Comparison of ENCODE assay signal across 8 cellular contexts in genomic region chr1:53889304-53890298, GRCh38. TPM values are rescaled to one million over a fixed set of nuclear protein-coding genes. Genes with fewer than 3 reads are reported as not detected.
DNase-seq lines count a peak whose midpoint lies in the region; ATAC-seq and TF ChIP-seq lines count a peak whose summit lies in the region.

TSS of gene YIPF1 (minus strand) at chr1:53889797. CDS start at chr1:53888937, 860 bp downstream.

- peaks cover 2% of the 10 kb centered on the region for H3K27me3 Mint-ChIP-seq in activated T-cell treated with anti-CD3 and anti-CD28 coated beads, Interleukin-2, amount 50 U/mL, for 72 hours (ENCODE audit: low read depth)

- H3K36me3 ChIP-seq in Panc1 (ENCODE audit: control insufficient read depth, insufficient read depth, low read length) (peaks cover 4% of the 10 kb centered on the region; the same call in 1 of the 2 replicates), esophagus muscularis mucosa (peaks cover 0 to 34% (median 16%) of the 10 kb centered on the region in 4 donors), muscle layer of duodenum (ENCODE audit: control insufficient read depth in 1 of 2, insufficient read depth in 2 of 2, low read length in 2 of 2) (peaks cover 9 to 12% of the 10 kb centered on the region in 2 donors)

- peak; percentile 96 for DNase-seq in DMS53 treated with DMSO at 0.1 percent for 48 hours (lab: John Stamatoyannopoulos, UW; ENCODE audit: unreplicated experiment)
- peak; percentile 82 for DNase-seq in Jurkat, Clone E6-1 (ENCODE audit: low read depth, low spot score)
- DNase-seq in Panc1 (ENCODE audit: low read depth, low spot score), result peak; percentile 43
- DNase-seq in activated T-cell treated with anti-CD3 and anti-CD28 coated beads, Interleukin-2, amount 50 U/mL, for 72 hours, result peak; percentile 90 to 91
- peak; percentile 97 for DNase-seq in esophagus muscularis mucosa (ENCODE audit: extremely low spot score)
- DNase-seq in stimulated activated CD8-positive, alpha-beta memory T cell treated with anti-CD3 and anti-CD28 coated beads, Interleukin-7, amount 100 ng/mL, for 24 hours (ENCODE audit: low read depth), result peak; percentile 68

- in situ Hi-C loops in Panc1 (cut with HindIII; ENCODE audit: low pct_unique_long_range_greater_than_20kb, low sequenced_read_pairs), result no loop called here

- peak within 1 kb of the TSS; percentile 99 for H3K27ac Mint-ChIP-seq in activated T-cell treated with anti-CD3 and anti-CD28 coated beads, Interleukin-2, amount 50 U/mL, for 72 hours

- H3K4me3 Mint-ChIP-seq in activated T-cell treated with anti-CD3 and anti-CD28 coated beads, Interleukin-2, amount 50 U/mL, for 72 hours, result peak within 1 kb of the TSS; percentile 90 to 98

- H3K4me1 ChIP-seq in Panc1 (ENCODE audit: control insufficient read depth, insufficient read depth, low read length), result peaks cover 12% of the 10 kb centered on the region
- H3K4me1 ChIP-seq in esophagus muscularis mucosa, result peaks cover 13 to 26% (median 21%) of the 10 kb centered on the region in 4 donors
- peaks cover 4 to 5% of the 10 kb centered on the region in 2 donors for H3K4me1 ChIP-seq in muscle layer of duodenum (ENCODE audit: control insufficient read depth in 1 of 2, insufficient read depth in 2 of 2, low read length in 2 of 2)

- H3K9me3 Mint-ChIP-seq in activated T-cell treated with anti-CD3 and anti-CD28 coated beads, Interleukin-2, amount 50 U/mL, for 72 hours, result no peaks in the 10 kb centered on the region

- no peaks in the 10 kb centered on the region for H3K9me3 ChIP-seq in Panc1 (ENCODE audit: control insufficient read depth, insufficient read depth, low read depth, low read length)
- no peaks in the 10 kb centered on the region for H3K9me3 ChIP-seq in esophagus muscularis mucosa
- no peaks in the 10 kb centered on the region for H3K9me3 ChIP-seq in muscle layer of duodenum (ENCODE audit: control insufficient read depth in 1 of 2, low read length in 2 of 2)

- H3K36me3 Mint-ChIP-seq in activated T-cell treated with anti-CD3 and anti-CD28 coated beads, Interleukin-2, amount 50 U/mL, for 72 hours (ENCODE audit: insufficient read depth in 2 of 2), result peaks cover 2 to 7% of the 10 kb centered on the region in 2 donors

- no TSS peak for BruUV-seq in Panc1 (replicated peaks; lab: Mats Ljungman, UMichigan)

- H3K4me3 ChIP-seq in Jurkat, Clone E6-1 (ENCODE audit: low read length), result peak within 1 kb of the TSS; percentile 94
- H3K4me3 ChIP-seq in Panc1 (ENCODE audit: low read depth in 2 of 2, low read length in 2 of 2) (peak within 1 kb of the TSS; percentile 81 to 98), esophagus muscularis mucosa (peak within 1 kb of the TSS; percentile 86 to 98 (median 90)), muscle layer of duodenum (ENCODE audit: low read depth in 1 of 2, low read length in 2 of 2) (peak within 1 kb of the TSS; percentile 87 to 96)

- POLR2A ChIA-PET in Panc1 (lab: Charles Lee), result no interaction called here

- CTCF ChIA-PET in Panc1 (lab: Charles Lee), result interaction anchor here (0.6 kb wide), 1 partner anchor 39 kb away, joined by 11 read pairs; no protein-coding TSS in a partner anchor

- no peak for TF ChIP-seq CTCF in Panc1 (IDR thresholded peaks at IDR 0.05)
- no peak for TF ChIP-seq CTCF in esophagus muscularis mucosa (IDR thresholded peaks at IDR 0.05)

- H3K4me1 Mint-ChIP-seq in activated T-cell treated with anti-CD3 and anti-CD28 coated beads, Interleukin-2, amount 50 U/mL, for 72 hours (ENCODE audit: low read depth), result peaks cover 61% of the 10 kb centered on the region

- no peaks in the 10 kb centered on the region for H3K27me3 ChIP-seq in Panc1 (ENCODE audit: control insufficient read depth, insufficient read depth, low read length)
- H3K27me3 ChIP-seq in esophagus muscularis mucosa, result no peaks in the 10 kb centered on the region
- H3K27me3 ChIP-seq in muscle layer of duodenum (ENCODE audit: low read depth, low read length), result no peaks in the 10 kb centered on the region

- intact Hi-C loops in Panc1 (cut with micrococcal nuclease; ENCODE audit: unreplicated experiment) (no loop called here), esophagus muscularis mucosa (cut with DNase I) (loop anchor here (5.0 kb wide), 1 partner anchor 158 kb away; no protein-coding TSS in a partner anchor)

- H3K27ac ChIP-seq in Panc1 (ENCODE audit: low read length), result peak within 1 kb of the TSS; percentile 89
- peak within 1 kb of the TSS; percentile 79 to 91 (median 81) for H3K27ac ChIP-seq in esophagus muscularis mucosa (replicated peaks in 1 of 4)
- peak within 1 kb of the TSS; percentile 73 for H3K27ac ChIP-seq in muscle layer of duodenum (ENCODE audit: low read length)

- TF ChIP-seq EP300 in esophagus muscularis mucosa (IDR thresholded peaks at IDR 0.05), result no peak

- ATAC-seq in GM21619 (IDR thresholded peaks at IDR 0.05; ENCODE audit: unreplicated experiment), result peak; percentile 84
- peak; percentile 100 for ATAC-seq in Panc1
- ATAC-seq in activated T-cell treated with anti-CD3 and anti-CD28 coated beads, Interleukin-2, amount 50 U/mL, for 72 hours (replicated peaks in 1 of 2), result peak; percentile 87 to 94

- WGBS in esophagus muscularis mucosa, result 2% methylated on average over 37 of the region's 62 CpGs

- peak; percentile 68 for TF ChIP-seq POLR2A in esophagus muscularis mucosa (IDR thresholded peaks at IDR 0.05; ENCODE audit: low read depth)

RNA-seq across cellular contexts. Expression of gene YIPF1, which starts in this region (rescaled TPM):
- polyA plus RNA-seq in Jurkat, Clone E6-1 (2012; ENCODE audit: insufficient read depth, insufficient read length), result 26.5 TPM
- total RNA-seq in Panc1 (2021; ENCODE audit: unreplicated experiment) (21.4 TPM), esophagus muscularis mucosa (10 to 100 TPM; 16.8 to 21.4 (median 19.7) TPM)
- 17.2 TPM for polyA plus RNA-seq in Panc1 (2012; ENCODE audit: insufficient read length)
- total RNA-seq in activated T-cell treated with anti-CD3 and anti-CD28 coated beads, Interleukin-2, amount 50 U/mL, for 72 hours, result 10 to 100 TPM; 33.7 to 48.5 TPM

Comparison
In these comparisons a context has a peak if more than half of its experiments do, and no peak if none do; other contexts are left out.
1. Peak in every context shown above with its lines: DNase-seq, ATAC-seq, H3K4me3 ChIP-seq and H3K27ac ChIP-seq.
2. DNase-seq: peak in every context shown above with its lines; median percentile 97 in esophagus muscularis mucosa; 96 in DMS53 treated with DMSO at 0.1 percent for 48 hours; 90 in activated T-cell treated with anti-CD3 and anti-CD28 coated beads, Interleukin-2, amount 50 U/mL, for 72 hours; 82 in Jurkat, Clone E6-1; 68 in stimulated activated CD8-positive, alpha-beta memory T cell treated with anti-CD3 and anti-CD28 coated beads, Interleukin-7, amount 100 ng/mL, for 24 hours; 43 in Panc1.